ENCODE assay signal across 16 cellular contexts in the genomic region with DNA sequence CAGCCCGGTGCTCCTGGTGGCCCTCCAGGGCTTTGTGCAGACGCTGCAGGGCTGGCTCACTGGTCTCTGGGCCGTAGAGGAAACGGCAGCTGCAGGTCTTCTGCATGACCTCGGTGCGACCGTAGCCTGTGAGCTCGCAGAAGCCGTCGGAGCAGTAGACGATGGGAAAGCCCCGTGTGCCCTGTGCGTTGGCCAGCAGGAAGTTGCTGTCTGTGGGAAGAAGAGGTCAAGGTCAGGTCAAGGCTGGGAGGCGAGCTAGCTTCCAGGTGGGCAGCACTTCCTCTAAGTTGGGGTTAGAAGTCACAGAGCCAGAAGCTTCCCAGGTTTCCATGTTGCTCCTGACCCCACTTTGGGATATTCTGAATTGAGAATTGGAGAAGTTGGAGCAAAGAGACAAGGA. TPM values are rescaled to one million over a fixed set of nuclear protein-coding genes. Genes with fewer than 3 reads are reported as not detected.
DNase-seq lines count a peak whose midpoint lies in the region; ATAC-seq and TF ChIP-seq lines count a peak whose summit lies in the region.
"Had no signal": no experiment of that assay in that cellular context is flagged by ENCODE, and none has a peak within 500 bp of the region (broad histone marks: within the 10 kb centered on the region; RNA-seq: fewer than 3 reads in every experiment).

No MANE protein-coding gene starts in this region.

- no peaks in the 10 kb centered on the region for H3K9me3 Mint-ChIP-seq in activated T-helper 17 cell treated with anti-CD3 and anti-CD28 coated beads, Interleukin-2, amount 50 U/mL, for 72 hours
- no peaks in the 10 kb centered on the region for H3K9me3 Mint-ChIP-seq in stimulated activated memory B cell treated with anti-CD40 and anti-IgM and Interleukin-4, amounts not matched to agents 10 μg/mL and 1 μg/mL and 100 μg/mL, for 72 hours

- intact Hi-C loops in Right ventricle myocardium inferior (cut with DNase I) (no loop called here), Right ventricle myocardium superior (cut with DNase I) (no loop called here)

- peak overlapping the region; percentile 85 for H3K4me3 Mint-ChIP-seq in activated T-helper 17 cell treated with anti-CD3 and anti-CD28 coated beads, Interleukin-2, amount 50 U/mL, for 72 hours
- peak overlapping the region; percentile 18 for H3K4me3 Mint-ChIP-seq in stimulated activated memory B cell treated with anti-CD40 and anti-IgM and Interleukin-4, amounts not matched to agents 10 μg/mL and 1 μg/mL and 100 μg/mL, for 72 hours

- no peaks in the 10 kb centered on the region for H3K27me3 Mint-ChIP-seq in activated T-helper 17 cell treated with anti-CD3 and anti-CD28 coated beads, Interleukin-2, amount 50 U/mL, for 72 hours
- no peaks in the 10 kb centered on the region for H3K27me3 Mint-ChIP-seq in stimulated activated memory B cell treated with anti-CD40 and anti-IgM and Interleukin-4, amounts not matched to agents 10 μg/mL and 1 μg/mL and 100 μg/mL, for 72 hours

- peaks cover 5% of the 10 kb centered on the region for H3K36me3 Mint-ChIP-seq in activated T-helper 17 cell treated with anti-CD3 and anti-CD28 coated beads, Interleukin-2, amount 50 U/mL, for 72 hours (ENCODE audit: low read depth)
- H3K36me3 Mint-ChIP-seq in stimulated activated memory B cell treated with anti-CD40 and anti-IgM and Interleukin-4, amounts not matched to agents 10 μg/mL and 1 μg/mL and 100 μg/mL, for 72 hours: peaks cover 11% of the 10 kb centered on the region

- peaks cover 25% of the 10 kb centered on the region for H3K4me1 Mint-ChIP-seq in activated T-helper 17 cell treated with anti-CD3 and anti-CD28 coated beads, Interleukin-2, amount 50 U/mL, for 72 hours
- H3K4me1 Mint-ChIP-seq in stimulated activated memory B cell treated with anti-CD40 and anti-IgM and Interleukin-4, amounts not matched to agents 10 μg/mL and 1 μg/mL and 100 μg/mL, for 72 hours: peaks cover 63% of the 10 kb centered on the region

- peak; percentile 39 for DNase-seq in Right ventricle myocardium inferior (ENCODE audit: missing footprints)
- no peak for DNase-seq in Right ventricle myocardium superior
- DNase-seq in HL-60 (ENCODE audit: low read depth in 1 of 2, low spot score in 1 of 2): peak; percentile 35 to 49
- DNase-seq in activated T-cell treated with anti-CD3 and anti-CD28 coated beads, Interleukin-2, amount 50 U/mL, for 1 hour: no peak
- DNase-seq: activated gamma-delta T cell treated with Interleukin-2 at 50 U/mL for 16 hours, DND-41, glutamatergic neuron had no signal

- TF ChIP-seq CTCF in HL-60 (IDR thresholded peaks at IDR 0.05; ENCODE audit: insufficient read depth, low read length): no peak

- H3K27ac ChIP-seq in HL-60 (replicated peaks): no peak overlapping the region
- H3K27ac ChIP-seq: cardiac muscle cell had no signal

- H3K27me3 ChIP-seq in HL-60 (ENCODE audit: insufficient read depth, poor library complexity, severe bottlenecking): no peaks in the 10 kb centered on the region

- H3K4me3 ChIP-seq in HL-60 (replicated peaks; ENCODE audit: insufficient read depth, low read length): no peak overlapping the region
- H3K4me3 ChIP-seq: cardiac muscle cell had no signal

- no peak for ATAC-seq in Right ventricle myocardium inferior
- ATAC-seq in Right ventricle myocardium superior (ENCODE audit: poor library complexity): no peak
- peak; percentile 31 for ATAC-seq in activated T-helper 17 cell treated with anti-CD3 and anti-CD28 coated beads, Interleukin-2, amount 50 U/mL, for 72 hours (replicated peaks)
- peak; percentile 80 for ATAC-seq in stimulated activated memory B cell treated with anti-CD40 and anti-IgM and Interleukin-4, amounts not matched to agents 10 μg/mL and 1 μg/mL and 100 μg/mL, for 72 hours
- no peak for ATAC-seq in HG02642 (IDR thresholded peaks at IDR 0.05; ENCODE audit: poor library complexity, unreplicated experiment)
- ATAC-seq in GM18873 (IDR thresholded peaks at IDR 0.05; ENCODE audit: low FRiP score, unreplicated experiment): no peak
- ATAC-seq: HCT116 had no signal

- no peak overlapping the region for H3K27ac Mint-ChIP-seq in activated T-helper 17 cell treated with anti-CD3 and anti-CD28 coated beads, Interleukin-2, amount 50 U/mL, for 72 hours
- peak overlapping the region; percentile 55 for H3K27ac Mint-ChIP-seq in stimulated activated memory B cell treated with anti-CD40 and anti-IgM and Interleukin-4, amounts not matched to agents 10 μg/mL and 1 μg/mL and 100 μg/mL, for 72 hours

RNA-seq across cellular contexts. Expression of a gene that starts 2.1 kb away (rescaled TPM):
- 0.24 TPM for total RNA-seq in Right ventricle myocardium inferior
- total RNA-seq in Right ventricle myocardium superior: 0.13 TPM
- under 1 TPM; 0.95 to 0.99 TPM for total RNA-seq in activated T-helper 17 cell treated with anti-CD3 and anti-CD28 coated beads, Interleukin-2, amount 50 U/mL, for 72 hours
- total RNA-seq: cardiac muscle cell, M059J had no signal

RNA-seq across cellular contexts. Expression of a gene that starts 6.4 kb away (rescaled TPM):
- total RNA-seq in Right ventricle myocardium inferior (not detected), Right ventricle myocardium superior (not detected)
- total RNA-seq in activated T-helper 17 cell treated with anti-CD3 and anti-CD28 coated beads, Interleukin-2, amount 50 U/mL, for 72 hours: not detected
- total RNA-seq: M059J, posterior vena cava, urinary bladder had no signal

RNA-seq across cellular contexts. Expression of a gene that starts 15.5 kb away (rescaled TPM):
- total RNA-seq in Right ventricle myocardium inferior (7.1 TPM), Right ventricle myocardium superior (8.1 TPM)
- total RNA-seq in activated T-helper 17 cell treated with anti-CD3 and anti-CD28 coated beads, Interleukin-2, amount 50 U/mL, for 72 hours: 10 to 100 TPM; 19.6 to 24.5 TPM

RNA-seq across cellular contexts. Expression of a gene that starts 24.0 kb away (rescaled TPM):
- total RNA-seq in Right ventricle myocardium inferior (45.6 TPM), Right ventricle myocardium superior (38.6 TPM)
- 10 to 100 TPM; 30.4 to 77.7 TPM for total RNA-seq in activated T-helper 17 cell treated with anti-CD3 and anti-CD28 coated beads, Interleukin-2, amount 50 U/mL, for 72 hours

RNA-seq across cellular contexts. Expression of a gene that starts 56.2 kb away (rescaled TPM):
- total RNA-seq in Right ventricle myocardium inferior (0.11 TPM), Right ventricle myocardium superior (0.11 TPM)
- under 1 TPM in 1 of 2 donors, not detected in 1; 0.13 TPM for total RNA-seq in activated T-helper 17 cell treated with anti-CD3 and anti-CD28 coated beads, Interleukin-2, amount 50 U/mL, for 72 hours
- total RNA-seq: M059J, posterior vena cava, urinary bladder had no signal

Comparison
In these comparisons a context has a peak if more than half of its experiments do, and no peak if none do; other contexts are left out.
1. DNase-seq: peak in Right ventricle myocardium inferior (single experiment) and HL-60 (2 of 2); none in Right ventricle myocardium superior (single experiment) and activated T-cell treated with anti-CD3 and anti-CD28 coated beads, Interleukin-2, amount 50 U/mL, for 1 hour (single experiment).
2. ATAC-seq: peak in activated T-helper 17 cell treated with anti-CD3 and anti-CD28 coated beads, Interleukin-2, amount 50 U/mL, for 72 hours (single experiment) and stimulated activated memory B cell treated with anti-CD40 and anti-IgM and Interleukin-4, amounts not matched to agents 10 μg/mL and 1 μg/mL and 100 μg/mL, for 72 hours (single experiment); none in Right ventricle myocardium inferior (single experiment), Right ventricle myocardium superior (single experiment), HG02642 (single experiment) and GM18873 (single experiment).